ENCODE assay signal across 1 cellular context in the genomic region with DNA sequence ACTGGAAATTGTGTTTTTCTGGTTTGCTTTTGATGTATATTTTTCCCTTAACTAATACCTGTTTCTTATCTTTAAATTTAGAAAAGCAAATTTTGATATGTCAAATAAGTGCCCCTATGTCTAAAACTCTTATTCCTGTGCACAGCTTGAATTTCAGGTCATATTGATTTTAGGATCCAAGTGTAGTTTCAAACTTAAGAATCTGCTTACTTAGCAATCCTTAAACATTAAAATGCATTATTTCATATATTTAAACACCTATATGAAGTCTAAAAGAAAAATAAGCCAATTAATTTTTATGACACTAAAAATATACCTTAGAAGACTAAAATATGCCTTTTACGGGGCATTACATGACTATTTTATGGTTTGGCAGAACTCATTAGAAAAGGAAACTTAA.
TF ChIP-seq lines count a peak whose summit lies in the region.

No MANE protein-coding gene starts in this region.

TF ChIP-seq in HepG2, 621 proteins besides CTCF, POLR2A, EP300 and RAD21 (continued from another document):
- TF ChIP-seq, protein P1, sequence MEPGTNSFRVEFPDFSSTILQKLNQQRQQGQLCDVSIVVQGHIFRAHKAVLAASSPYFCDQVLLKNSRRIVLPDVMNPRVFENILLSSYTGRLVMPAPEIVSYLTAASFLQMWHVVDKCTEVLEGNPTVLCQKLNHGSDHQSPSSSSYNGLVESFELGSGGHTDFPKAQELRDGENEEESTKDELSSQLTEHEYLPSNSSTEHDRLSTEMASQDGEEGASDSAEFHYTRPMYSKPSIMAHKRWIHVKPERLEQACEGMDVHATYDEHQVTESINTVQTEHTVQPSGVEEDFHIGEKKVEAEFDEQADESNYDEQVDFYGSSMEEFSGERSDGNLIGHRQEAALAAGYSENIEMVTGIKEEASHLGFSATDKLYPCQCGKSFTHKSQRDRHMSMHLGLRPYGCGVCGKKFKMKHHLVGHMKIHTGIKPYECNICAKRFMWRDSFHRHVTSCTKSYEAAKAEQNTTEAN (CRISPR knock-in tag; conservative IDR thresholded peaks at IDR 0.05): no peak
